Comparison of ENCODE assay signal across 2 cellular contexts in the genomic region with DNA sequence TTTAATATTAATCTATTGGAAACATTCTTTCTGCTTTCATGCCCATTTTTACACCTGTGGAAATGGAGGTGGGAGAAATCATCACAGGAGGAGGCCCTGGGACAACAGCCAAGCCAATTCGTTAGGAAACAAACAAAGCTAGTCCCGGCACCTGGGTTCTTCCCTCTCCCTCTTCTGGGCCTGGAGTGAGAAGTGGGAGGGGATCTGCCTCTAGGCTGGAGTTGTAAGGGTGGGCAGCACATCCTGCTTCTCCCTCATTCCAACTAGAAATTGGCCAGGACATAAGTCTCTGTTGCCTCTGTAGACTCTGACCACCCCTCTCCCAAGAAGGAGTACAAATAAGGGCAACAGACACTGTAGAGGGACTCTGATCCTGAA.
TF ChIP-seq lines count a peak whose summit lies in the region.

No MANE protein-coding gene starts in this region.

TF ChIP-seq in GM23338, 12 proteins besides CTCF, POLR2A, EP300 and RAD21:
- no peak for TF ChIP-seq EZH2 (IDR thresholded peaks at IDR 0.05; ENCODE audit: low read depth, unreplicated experiment)

TF ChIP-seq in H1, 55 proteins besides CTCF, POLR2A, EP300 and RAD21:
- no peak for TF ChIP-seq FOSL1 (IDR thresholded peaks at IDR 0.05; ENCODE audit: insufficient read depth, low read depth, low read length)
- no peak for TF ChIP-seq BACH1 (IDR thresholded peaks at IDR 0.05; ENCODE audit: low read length)
- TF ChIP-seq, protein P1, sequence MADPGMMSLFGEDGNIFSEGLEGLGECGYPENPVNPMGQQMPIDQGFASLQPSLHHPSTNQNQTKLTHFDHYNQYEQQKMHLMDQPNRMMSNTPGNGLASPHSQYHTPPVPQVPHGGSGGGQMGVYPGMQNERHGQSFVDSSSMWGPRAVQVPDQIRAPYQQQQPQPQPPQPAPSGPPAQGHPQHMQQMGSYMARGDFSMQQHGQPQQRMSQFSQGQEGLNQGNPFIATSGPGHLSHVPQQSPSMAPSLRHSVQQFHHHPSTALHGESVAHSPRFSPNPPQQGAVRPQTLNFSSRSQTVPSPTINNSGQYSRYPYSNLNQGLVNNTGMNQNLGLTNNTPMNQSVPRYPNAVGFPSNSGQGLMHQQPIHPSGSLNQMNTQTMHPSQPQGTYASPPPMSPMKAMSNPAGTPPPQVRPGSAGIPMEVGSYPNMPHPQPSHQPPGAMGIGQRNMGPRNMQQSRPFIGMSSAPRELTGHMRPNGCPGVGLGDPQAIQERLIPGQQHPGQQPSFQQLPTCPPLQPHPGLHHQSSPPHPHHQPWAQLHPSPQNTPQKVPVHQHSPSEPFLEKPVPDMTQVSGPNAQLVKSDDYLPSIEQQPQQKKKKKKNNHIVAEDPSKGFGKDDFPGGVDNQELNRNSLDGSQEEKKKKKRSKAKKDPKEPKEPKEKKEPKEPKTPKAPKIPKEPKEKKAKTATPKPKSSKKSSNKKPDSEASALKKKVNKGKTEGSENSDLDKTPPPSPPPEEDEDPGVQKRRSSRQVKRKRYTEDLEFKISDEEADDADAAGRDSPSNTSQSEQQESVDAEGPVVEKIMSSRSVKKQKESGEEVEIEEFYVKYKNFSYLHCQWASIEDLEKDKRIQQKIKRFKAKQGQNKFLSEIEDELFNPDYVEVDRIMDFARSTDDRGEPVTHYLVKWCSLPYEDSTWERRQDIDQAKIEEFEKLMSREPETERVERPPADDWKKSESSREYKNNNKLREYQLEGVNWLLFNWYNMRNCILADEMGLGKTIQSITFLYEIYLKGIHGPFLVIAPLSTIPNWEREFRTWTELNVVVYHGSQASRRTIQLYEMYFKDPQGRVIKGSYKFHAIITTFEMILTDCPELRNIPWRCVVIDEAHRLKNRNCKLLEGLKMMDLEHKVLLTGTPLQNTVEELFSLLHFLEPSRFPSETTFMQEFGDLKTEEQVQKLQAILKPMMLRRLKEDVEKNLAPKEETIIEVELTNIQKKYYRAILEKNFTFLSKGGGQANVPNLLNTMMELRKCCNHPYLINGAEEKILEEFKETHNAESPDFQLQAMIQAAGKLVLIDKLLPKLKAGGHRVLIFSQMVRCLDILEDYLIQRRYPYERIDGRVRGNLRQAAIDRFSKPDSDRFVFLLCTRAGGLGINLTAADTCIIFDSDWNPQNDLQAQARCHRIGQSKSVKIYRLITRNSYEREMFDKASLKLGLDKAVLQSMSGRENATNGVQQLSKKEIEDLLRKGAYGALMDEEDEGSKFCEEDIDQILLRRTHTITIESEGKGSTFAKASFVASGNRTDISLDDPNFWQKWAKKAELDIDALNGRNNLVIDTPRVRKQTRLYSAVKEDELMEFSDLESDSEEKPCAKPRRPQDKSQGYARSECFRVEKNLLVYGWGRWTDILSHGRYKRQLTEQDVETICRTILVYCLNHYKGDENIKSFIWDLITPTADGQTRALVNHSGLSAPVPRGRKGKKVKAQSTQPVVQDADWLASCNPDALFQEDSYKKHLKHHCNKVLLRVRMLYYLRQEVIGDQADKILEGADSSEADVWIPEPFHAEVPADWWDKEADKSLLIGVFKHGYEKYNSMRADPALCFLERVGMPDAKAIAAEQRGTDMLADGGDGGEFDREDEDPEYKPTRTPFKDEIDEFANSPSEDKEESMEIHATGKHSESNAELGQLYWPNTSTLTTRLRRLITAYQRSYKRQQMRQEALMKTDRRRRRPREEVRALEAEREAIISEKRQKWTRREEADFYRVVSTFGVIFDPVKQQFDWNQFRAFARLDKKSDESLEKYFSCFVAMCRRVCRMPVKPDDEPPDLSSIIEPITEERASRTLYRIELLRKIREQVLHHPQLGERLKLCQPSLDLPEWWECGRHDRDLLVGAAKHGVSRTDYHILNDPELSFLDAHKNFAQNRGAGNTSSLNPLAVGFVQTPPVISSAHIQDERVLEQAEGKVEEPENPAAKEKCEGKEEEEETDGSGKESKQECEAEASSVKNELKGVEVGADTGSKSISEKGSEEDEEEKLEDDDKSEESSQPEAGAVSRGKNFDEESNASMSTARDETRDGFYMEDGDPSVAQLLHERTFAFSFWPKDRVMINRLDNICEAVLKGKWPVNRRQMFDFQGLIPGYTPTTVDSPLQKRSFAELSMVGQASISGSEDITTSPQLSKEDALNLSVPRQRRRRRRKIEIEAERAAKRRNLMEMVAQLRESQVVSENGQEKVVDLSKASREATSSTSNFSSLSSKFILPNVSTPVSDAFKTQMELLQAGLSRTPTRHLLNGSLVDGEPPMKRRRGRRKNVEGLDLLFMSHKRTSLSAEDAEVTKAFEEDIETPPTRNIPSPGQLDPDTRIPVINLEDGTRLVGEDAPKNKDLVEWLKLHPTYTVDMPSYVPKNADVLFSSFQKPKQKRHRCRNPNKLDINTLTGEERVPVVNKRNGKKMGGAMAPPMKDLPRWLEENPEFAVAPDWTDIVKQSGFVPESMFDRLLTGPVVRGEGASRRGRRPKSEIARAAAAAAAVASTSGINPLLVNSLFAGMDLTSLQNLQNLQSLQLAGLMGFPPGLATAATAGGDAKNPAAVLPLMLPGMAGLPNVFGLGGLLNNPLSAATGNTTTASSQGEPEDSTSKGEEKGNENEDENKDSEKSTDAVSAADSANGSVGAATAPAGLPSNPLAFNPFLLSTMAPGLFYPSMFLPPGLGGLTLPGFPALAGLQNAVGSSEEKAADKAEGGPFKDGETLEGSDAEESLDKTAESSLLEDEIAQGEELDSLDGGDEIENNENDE (IDR thresholded peaks at IDR 0.05; ENCODE audit: insufficient replicate concordance, low read length), result no peak
- TF ChIP-seq SIRT6 (IDR thresholded peaks at IDR 0.05; ENCODE audit: low read length), result no peak
- TF ChIP-seq CTBP2 (IDR thresholded peaks at IDR 0.05; ENCODE audit: borderline replicate concordance, insufficient read depth, insufficient read length, low read length), result no peak
- no peak for TF ChIP-seq CBX8 (IDR thresholded peaks at IDR 0.05; ENCODE audit: borderline replicate concordance, low read depth, low read length)
- TF ChIP-seq SIX5 (IDR thresholded peaks at IDR 0.05; ENCODE audit: low read depth, low read length), result no peak
- no peak for TF ChIP-seq BRCA1 (IDR thresholded peaks at IDR 0.05; ENCODE audit: low read depth, low read length)
- no peak for TF ChIP-seq RNF2 (IDR thresholded peaks at IDR 0.05; ENCODE audit: borderline replicate concordance, low read depth, low read length, missing control alignments, poor library complexity, severe bottlenecking)
- TF ChIP-seq ASH2L (IDR thresholded peaks at IDR 0.05; ENCODE audit: low read length), result no peak
- no peak for TF ChIP-seq SRF (IDR thresholded peaks at IDR 0.05; ENCODE audit: low read depth, low read length)
- TF ChIP-seq EGR1 (IDR thresholded peaks at IDR 0.05; ENCODE audit: borderline replicate concordance, low read depth, low read length), result no peak
- no peak for TF ChIP-seq KDM4A (IDR thresholded peaks at IDR 0.05; ENCODE audit: low read depth, low read length, severe bottlenecking)
- no peak for TF ChIP-seq BCL11A (IDR thresholded peaks at IDR 0.05; ENCODE audit: low read depth in 2 of 2, low read length in 2 of 2)
- TF ChIP-seq TEAD4 (IDR thresholded peaks at IDR 0.05; ENCODE audit: low read depth, low read length), result no peak
- no peak for TF ChIP-seq SAP30 (IDR thresholded peaks at IDR 0.05; ENCODE audit: insufficient read depth, insufficient replicate concordance, low read length)
- no peak for TF ChIP-seq ZNF274 (IDR thresholded peaks at IDR 0.05; ENCODE audit: borderline replicate concordance, extremely low read depth, low read length)
- TF ChIP-seq, protein P2, sequence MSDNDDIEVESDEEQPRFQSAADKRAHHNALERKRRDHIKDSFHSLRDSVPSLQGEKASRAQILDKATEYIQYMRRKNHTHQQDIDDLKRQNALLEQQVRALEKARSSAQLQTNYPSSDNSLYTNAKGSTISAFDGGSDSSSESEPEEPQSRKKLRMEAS (IDR thresholded peaks at IDR 0.05), result no peak
